Comparison of ENCODE assay signal across 14 cellular contexts in the genomic region with DNA sequence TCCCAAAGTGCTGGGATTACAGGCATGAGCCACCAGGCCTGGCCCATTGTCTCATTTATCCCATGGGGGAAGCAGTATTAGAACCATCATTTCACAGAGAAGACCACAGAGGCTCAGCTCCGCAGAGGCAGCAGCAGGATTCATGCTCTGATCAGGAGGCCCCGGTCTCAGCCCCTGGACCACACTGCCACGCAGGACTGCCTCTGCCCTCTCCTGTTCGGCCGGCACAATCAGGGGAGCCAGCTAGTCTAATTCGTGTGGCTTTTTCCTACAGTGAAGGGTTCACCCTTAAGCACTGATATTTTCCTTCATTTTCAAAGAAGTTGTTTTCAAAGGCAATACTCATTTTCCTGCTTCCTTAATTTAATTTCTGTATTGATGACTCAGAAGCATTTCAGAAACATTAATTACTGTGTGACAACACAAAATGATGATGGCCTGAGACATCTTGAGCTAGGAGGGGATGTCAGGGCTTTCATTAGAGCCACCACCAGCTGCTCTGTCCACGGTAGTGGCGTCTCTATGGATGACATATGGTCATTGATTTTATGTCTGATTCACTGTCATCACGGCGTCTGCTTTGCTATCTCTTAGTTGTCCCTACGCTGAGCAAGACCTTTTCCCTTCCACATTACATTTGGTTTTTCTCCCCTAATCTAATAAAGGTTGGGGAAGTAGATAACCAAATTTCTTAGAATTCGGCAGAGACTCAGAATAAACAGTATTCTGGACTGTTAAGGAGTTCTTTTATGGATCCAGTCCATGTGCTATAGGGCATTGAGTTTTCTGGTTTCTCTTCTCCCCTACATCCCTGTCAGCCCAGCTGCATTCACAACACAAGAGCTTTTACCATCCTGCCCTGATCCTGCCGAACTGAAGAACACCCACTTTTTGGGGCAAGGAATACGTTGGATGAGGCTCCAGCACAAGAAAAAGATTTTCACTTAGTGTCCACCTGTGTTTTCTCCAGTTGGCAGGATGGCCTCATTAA.
DNase-seq lines count a peak whose midpoint lies in the region; ATAC-seq, FAIRE-seq and TF ChIP-seq lines count a peak whose summit lies in the region.
"Had no signal": no experiment of that assay in that cellular context is flagged by ENCODE, and none has a peak within 500 bp of the region (broad histone marks: within the 10 kb centered on the region; RNA-seq: fewer than 3 reads in every experiment).

No MANE protein-coding gene starts in this region.

- ATAC-seq in HG03469 (IDR thresholded peaks at IDR 0.05; ENCODE audit: unreplicated experiment) (no peak), Right ventricle myocardium superior (ENCODE audit: poor library complexity) (no peak)
- ATAC-seq: CD8-positive, alpha-beta T cell; T-helper 17 cell had no signal

- H3K9me2 ChIP-seq in SK-N-SH = no peaks in the 10 kb centered on the region

- intact Hi-C loops in Right ventricle myocardium superior (cut with DNase I) = no loop called here

- CTCF ChIA-PET in SK-N-SH (lab: Yijun Ruan, JAX) = interaction anchor here (0.8 to 2.6 kb wide), 6 partner anchors 9 to 378 kb away, joined by 3 to 11 read pairs (median 4); no protein-coding TSS in a partner anchor

- no peak overlapping the region for H2AFZ ChIP-seq in SK-N-SH (ENCODE audit: low read depth)

- TF ChIP-seq CTCF in SK-N-SH (IDR thresholded peaks at IDR 0.05) = no peak

- peak; percentile 29; the same call in 1 of the 2 replicates for TF ChIP-seq RAD21 in SK-N-SH (IDR thresholded peaks at IDR 0.05; ENCODE audit: low read length)

- H3K9ac ChIP-seq in SK-N-SH = no peak overlapping the region

- H3F3A ChIP-seq in SK-N-SH (replicated peaks; ENCODE audit: insufficient read depth) = no peaks in the 10 kb centered on the region

- DNase-seq in DMS 273 treated with DMSO at 0.1 percent for 48 hours (lab: John Stamatoyannopoulos, UW) = peak; percentile 55
- DNase-seq in NCI-H2227 (lab: John Stamatoyannopoulos, UW; ENCODE audit: unreplicated experiment) = peak; percentile 51
- peak; percentile 75 for DNase-seq in SK-N-SH
- no peak for DNase-seq in T-helper 9 cell
- no peak for DNase-seq in Right ventricle myocardium superior
- DNase-seq: CD8-positive, alpha-beta T cell; Kasumi-1; NCI-H1436; NCI-H510A treated with DMSO at 0.1 percent for 48 hours; NK-92 treated with Interleukin-12 subunit alpha and Interleukin-12 subunit beta, amount 100 ng/mL, for 24 hours; T-helper 17 cell had no signal

- H4K20me1 ChIP-seq in SK-N-SH (ENCODE audit: insufficient read depth) = no peaks in the 10 kb centered on the region

- no peaks in the 10 kb centered on the region for H3K79me2 ChIP-seq in SK-N-SH (ENCODE audit: insufficient read depth)

- H3K4me1 ChIP-seq in SK-N-SH (ENCODE audit: control insufficient read depth in 1 of 2, insufficient read depth in 2 of 2, low read depth in 1 of 2, low read length in 1 of 2) = peaks cover 3 to 19% of the 10 kb centered on the region in 2 experiments; a peak in 1 of 4 replicates

- no peaks in the 10 kb centered on the region for H3K27me3 ChIP-seq in SK-N-SH (ENCODE audit: insufficient read depth)

- peak overlapping the region; percentile 15 to 73; a peak in 2 of 4 replicates for H3K27ac ChIP-seq in SK-N-SH (ENCODE audit: low read depth in 2 of 2, low read length in 1 of 2)

- TF ChIP-seq EP300 in SK-N-SH (IDR thresholded peaks at IDR 0.05; ENCODE audit: borderline replicate concordance in 1 of 2, low read depth in 1 of 2, low read length in 1 of 2) = peak in 1 of 2 experiments; percentile 74; a peak in 2 of 4 replicates

- no peak overlapping the region for H3K4me2 ChIP-seq in SK-N-SH

- WGBS in SK-N-SH (ENCODE audit: low lambda C conversion rate) = 56% methylated on average over 14 of the region's 14 CpGs

- FAIRE-seq in islet of Langerhans (lab: Jason Lieb, UNC) = peak; percentile 74
- FAIRE-seq: H54 had no signal

- H3K4me3 ChIP-seq in SK-N-SH (ENCODE audit: low read depth in 2 of 2, low read length in 1 of 2) = no peak overlapping the region

- POLR2A ChIA-PET in SK-N-SH (lab: Yijun Ruan, JAX) = interaction anchor here (1.0 kb wide), 1 partner anchor 172 kb away, joined by 4 read pairs; no protein-coding TSS in a partner anchor

- no peaks in the 10 kb centered on the region for H3K9me3 ChIP-seq in SK-N-SH

- H3K36me3 ChIP-seq in SK-N-SH (replicated peaks in 1 of 2; ENCODE audit: control insufficient read depth in 1 of 2, insufficient read depth in 2 of 2, low read length in 1 of 2) = no peaks in the 10 kb centered on the region

TF ChIP-seq in SK-N-SH, 30 proteins besides CTCF, POLR2A, EP300 and RAD21:
- TF ChIP-seq GATA2 (CRISPR knock-in tag; IDR thresholded peaks at IDR 0.05) (peak; percentile 79), RFX5 (IDR thresholded peaks at IDR 0.05; ENCODE audit: low read length) (no peak), JUND (IDR thresholded peaks at IDR 0.05) (0 out of 2 replicates have a peak, but pooled peaks have one; percentile 8), RXRA (IDR thresholded peaks at IDR 0.05; ENCODE audit: borderline replicate concordance, low read depth) (no peak), RCOR1 (IDR thresholded peaks at IDR 0.05; ENCODE audit: low read length) (peak; percentile 52; the same call in 1 of the 2 replicates), TCF12 (IDR thresholded peaks at IDR 0.05) (peak; percentile 47), FOXJ3 (CRISPR knock-in tag; IDR thresholded peaks at IDR 0.05) (peak; percentile 56; the same call in 1 of the 2 replicates), CHD2 (IDR thresholded peaks at IDR 0.05; ENCODE audit: low read length, partially characterized antibody) (peak; percentile 63), MXI1 (IDR thresholded peaks at IDR 0.05; ENCODE audit: low read depth, low read length) (peak; percentile 46; the same call in 1 of the 2 replicates), MEF2A (IDR thresholded peaks at IDR 0.05; ENCODE audit: borderline replicate concordance, low read depth) (no peak)
- TF ChIP-seq, protein P1, sequence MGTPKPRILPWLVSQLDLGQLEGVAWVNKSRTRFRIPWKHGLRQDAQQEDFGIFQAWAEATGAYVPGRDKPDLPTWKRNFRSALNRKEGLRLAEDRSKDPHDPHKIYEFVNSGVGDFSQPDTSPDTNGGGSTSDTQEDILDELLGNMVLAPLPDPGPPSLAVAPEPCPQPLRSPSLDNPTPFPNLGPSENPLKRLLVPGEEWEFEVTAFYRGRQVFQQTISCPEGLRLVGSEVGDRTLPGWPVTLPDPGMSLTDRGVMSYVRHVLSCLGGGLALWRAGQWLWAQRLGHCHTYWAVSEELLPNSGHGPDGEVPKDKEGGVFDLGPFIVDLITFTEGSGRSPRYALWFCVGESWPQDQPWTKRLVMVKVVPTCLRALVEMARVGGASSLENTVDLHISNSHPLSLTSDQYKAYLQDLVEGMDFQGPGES (IDR thresholded peaks at IDR 0.05; ENCODE audit: low read depth, low read length) = no peak
- TF ChIP-seq, protein P2, sequence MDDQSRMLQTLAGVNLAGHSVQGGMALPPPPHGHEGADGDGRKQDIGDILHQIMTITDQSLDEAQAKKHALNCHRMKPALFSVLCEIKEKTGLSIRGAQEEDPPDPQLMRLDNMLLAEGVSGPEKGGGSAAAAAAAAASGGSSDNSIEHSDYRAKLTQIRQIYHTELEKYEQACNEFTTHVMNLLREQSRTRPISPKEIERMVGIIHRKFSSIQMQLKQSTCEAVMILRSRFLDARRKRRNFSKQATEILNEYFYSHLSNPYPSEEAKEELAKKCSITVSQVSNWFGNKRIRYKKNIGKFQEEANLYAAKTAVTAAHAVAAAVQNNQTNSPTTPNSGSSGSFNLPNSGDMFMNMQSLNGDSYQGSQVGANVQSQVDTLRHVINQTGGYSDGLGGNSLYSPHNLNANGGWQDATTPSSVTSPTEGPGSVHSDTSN (IDR thresholded peaks at IDR 0.05) = peak; percentile 14; the same call in 1 of the 2 replicates

Comparison
In these comparisons a context has a peak if more than half of its experiments do, and no peak if none do; other contexts are left out.
1. DNase-seq: peak in DMS 273 treated with DMSO at 0.1 percent for 48 hours (single experiment), NCI-H2227 (single experiment) and SK-N-SH (single experiment); none in T-helper 9 cell (single experiment) and Right ventricle myocardium superior (single experiment).